8 cellular contexts compared by ENCODE assay signal in the genomic region with DNA sequence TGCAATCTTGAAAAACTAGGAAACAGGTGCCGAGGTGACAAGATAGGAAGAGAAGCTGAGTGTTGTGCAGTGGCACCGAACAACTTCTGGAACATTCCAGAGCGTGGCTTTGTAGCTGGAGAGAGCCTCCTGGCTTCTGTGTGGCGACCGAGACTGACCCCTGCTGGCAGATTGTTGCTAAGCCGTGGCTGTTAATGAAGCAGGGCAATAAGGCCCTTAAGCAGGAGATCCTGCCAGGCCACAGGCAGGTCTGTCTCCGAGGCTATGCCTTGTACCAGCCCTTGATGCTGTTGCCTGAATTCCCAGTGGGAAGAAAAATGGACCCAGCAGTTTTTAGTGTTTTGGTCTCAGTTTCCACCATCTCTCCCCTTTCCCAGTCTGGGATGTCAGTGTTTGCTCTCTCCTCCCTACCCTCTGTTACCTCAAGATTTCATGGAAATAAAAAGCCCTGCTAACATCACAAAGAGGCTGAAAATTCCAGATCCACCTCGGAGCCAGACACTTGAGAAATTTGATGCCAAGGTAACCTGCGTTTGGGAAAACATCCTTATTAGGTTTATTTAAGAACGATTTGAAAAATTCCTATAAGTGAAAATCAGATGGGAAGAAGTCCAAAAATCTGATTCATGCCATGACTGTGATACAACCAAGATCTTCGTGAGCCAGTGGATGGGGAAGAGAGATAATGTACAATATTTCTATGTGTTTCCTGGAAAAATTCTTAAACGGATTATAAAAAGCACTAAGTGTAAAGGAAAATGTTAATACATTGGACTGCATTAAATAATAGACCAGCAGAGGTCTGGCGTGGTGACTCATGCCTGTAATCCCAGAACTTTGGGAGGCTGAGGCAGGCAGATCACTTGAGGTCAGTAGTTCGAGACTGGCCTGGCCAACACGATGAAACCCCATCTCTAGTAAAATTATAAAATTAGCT.
A peak's percentile ranks its signal among the peaks of the same experiment; 100 is the strongest.
DNase-seq lines count a peak whose midpoint lies in the region; ATAC-seq lines count a peak whose summit lies in the region.

No MANE protein-coding gene starts in this region.

- DNase-seq in DMS 273 (lab: John Stamatoyannopoulos, UW; ENCODE audit: unreplicated experiment) (peak; percentile 75), DMS 273 treated with DMSO at 0.1 percent for 48 hours (lab: John Stamatoyannopoulos, UW) (no peak), NCI-H226 (peak; percentile 82), memory B cell (ENCODE audit: low spot score in 2 of 2) (peak; percentile 37 to 61)
- DNase-seq in activated CD4-positive, alpha-beta memory T cell treated with anti-CD3 and anti-CD28 coated beads for 36 hours = peak; percentile 87
- DNase-seq in effector CD8-positive, alpha-beta T cell (lab: John Stamatoyannopoulos, UW) = peak; percentile 53
- DNase-seq in stimulated activated CD8-positive, alpha-beta memory T cell treated with anti-CD3 and anti-CD28 coated beads, Interleukin-2, amount 100 ng/mL, for 1 hour (ENCODE audit: low read depth in 2 of 2) = peak; percentile 66 to 69

- H3K27me3 Mint-ChIP-seq in activated CD4-positive, alpha-beta memory T cell treated with anti-CD3 and anti-CD28 coated beads for 36 hours = no peaks in the 10 kb centered on the region
- H3K27me3 Mint-ChIP-seq in memory B cell = no peaks in the 10 kb centered on the region

- peaks cover 40% of the 10 kb centered on the region for H3K4me1 Mint-ChIP-seq in activated CD4-positive, alpha-beta memory T cell treated with anti-CD3 and anti-CD28 coated beads for 36 hours (ENCODE audit: low read depth)
- no peaks in the 10 kb centered on the region for H3K4me1 Mint-ChIP-seq in memory B cell

- no peak overlapping the region for H3K27ac Mint-ChIP-seq in activated CD4-positive, alpha-beta memory T cell treated with anti-CD3 and anti-CD28 coated beads for 36 hours
- H3K27ac Mint-ChIP-seq in memory B cell = no peak overlapping the region

- intact Hi-C loops in activated CD4-positive, alpha-beta memory T cell treated with anti-CD3 and anti-CD28 coated beads for 36 hours (cut with micrococcal nuclease) = loop anchor here (1.0 to 5.0 kb wide), 5 partner anchors 19 to 312 kb away; no protein-coding TSS in a partner anchor

- ATAC-seq in HG02852 (IDR thresholded peaks at IDR 0.05; ENCODE audit: unreplicated experiment) (peak; percentile 70), memory B cell (ENCODE audit: low read depth) (peak; percentile 43)

- peaks cover 4% of the 10 kb centered on the region for H3K36me3 Mint-ChIP-seq in activated CD4-positive, alpha-beta memory T cell treated with anti-CD3 and anti-CD28 coated beads for 36 hours
- peaks cover 2% of the 10 kb centered on the region for H3K36me3 Mint-ChIP-seq in memory B cell

- POLR2A ChIA-PET in activated CD4-positive, alpha-beta memory T cell treated with anti-CD3 and anti-CD28 coated beads for 36 hours (lab: Charles Lee) = interaction anchor here (1.0 kb wide), 1 partner anchor 20 kb away, joined by 3 read pairs; no protein-coding TSS in a partner anchor

- CTCF ChIA-PET in activated CD4-positive, alpha-beta memory T cell treated with anti-CD3 and anti-CD28 coated beads for 36 hours (lab: Charles Lee) = interaction anchor here (0.7 to 2.3 kb wide), 55 partner anchors 10 to 371 kb away, joined by 3 to 21 read pairs (median 4); no protein-coding TSS in a partner anchor

- no peaks in the 10 kb centered on the region for H3K9me3 Mint-ChIP-seq in activated CD4-positive, alpha-beta memory T cell treated with anti-CD3 and anti-CD28 coated beads for 36 hours
- peaks cover 2% of the 10 kb centered on the region for H3K9me3 Mint-ChIP-seq in memory B cell

- H3K4me3 Mint-ChIP-seq in activated CD4-positive, alpha-beta memory T cell treated with anti-CD3 and anti-CD28 coated beads for 36 hours = no peak overlapping the region
- H3K4me3 Mint-ChIP-seq in memory B cell = no peak overlapping the region
